18 cellular contexts compared by ENCODE assay signal in genomic region chr2:14123436-14124103, GRCh38.
DNase-seq lines count a peak whose midpoint lies in the region; ATAC-seq, FAIRE-seq and TF ChIP-seq lines count a peak whose summit lies in the region.
"Had no signal": no experiment of that assay in that cellular context is flagged by ENCODE, and none has a peak within 500 bp of the region (broad histone marks: within the 10 kb centered on the region; RNA-seq: fewer than 3 reads in every experiment).

No MANE protein-coding gene starts in this region.

- H3K4me2 ChIP-seq in HepG2 (ENCODE audit: low read depth, low read length): no peak overlapping the region

- no peak for TF ChIP-seq RAD21 in HepG2 (CRISPR knock-in tag; IDR thresholded peaks at IDR 0.05)

- no peak for TF ChIP-seq CTCF in HepG2 (CRISPR knock-in tag; IDR thresholded peaks at IDR 0.05)
- no peak for TF ChIP-seq CTCF in right lobe of liver (IDR thresholded peaks at IDR 0.05)
- no peak for TF ChIP-seq CTCF in body of pancreas (IDR thresholded peaks at IDR 0.05)

- TF ChIP-seq EP300 in HepG2 (IDR thresholded peaks at IDR 0.05; ENCODE audit: low read depth in 2 of 2, low read length in 2 of 2): no peak
- no peak for TF ChIP-seq EP300 in HepG2 (CRISPR knock-in tag; IDR thresholded peaks at IDR 0.05; ENCODE audit: borderline replicate concordance)

- no peaks in the 10 kb centered on the region for H3K79me2 ChIP-seq in HepG2 (ENCODE audit: insufficient read depth, low read length)

- no peak overlapping the region for H3K9ac ChIP-seq in HepG2 (ENCODE audit: insufficient read depth, low read depth, low read length)
- H3K9ac ChIP-seq: GM23248 had no signal

- intact Hi-C loops in HepG2 (cut with micrococcal nuclease; ENCODE audit: unreplicated experiment): no loop called here
- intact Hi-C loops in right lobe of liver (cut with DNase I): no loop called here
- intact Hi-C loops in body of pancreas (cut with DNase I): no loop called here
- intact Hi-C loops in right cardiac atrium (cut with DNase I): no loop called here

- ATAC-seq in HepG2: no peak
- ATAC-seq in right lobe of liver: no peak
- peak; percentile 18 for ATAC-seq in body of pancreas
- ATAC-seq in right cardiac atrium: no peak

- no peaks in the 10 kb centered on the region for H3K4me1 ChIP-seq in HepG2 (ENCODE audit: insufficient read depth, low read length)
- no peaks in the 10 kb centered on the region for H3K4me1 ChIP-seq in right lobe of liver
- no peaks in the 10 kb centered on the region for H3K4me1 ChIP-seq in body of pancreas
- no peaks in the 10 kb centered on the region for H3K4me1 ChIP-seq in right cardiac atrium (ENCODE audit: control insufficient read depth, insufficient read depth, low read length)
- H3K4me1 ChIP-seq: BE2C, HAP-1 had no signal

- DNase-seq in HepG2 (ENCODE audit: low spot score) (no peak), right lobe of liver (no peak), body of pancreas (no peak), renal cortical epithelial cell (ENCODE audit: low read depth) (peak; percentile 30), NCI-H2107 (lab: John Stamatoyannopoulos, UW) (no peak), right cardiac atrium (no peak)
- DNase-seq: ACHN; BE2C; C1 segment of cervical spinal cord; CD4-positive, alpha-beta T cell; DMS153; DMS79; GDM1; GM23248 had no signal

- 35% methylated on average over 6 of the region's 6 CpGs for WGBS in HepG2 (ENCODE audit: low lambda C conversion rate)
- WGBS in right lobe of liver (ENCODE audit: insufficient coverage, low coverage, low lambda C conversion rate, missing lambda C conversion rate): 57% methylated on average over 6 of the region's 6 CpGs
- 72 to 79% methylated on average over 6 of the region's 6 CpGs for WGBS in body of pancreas, 2 donors
- 85% methylated on average over 6 of the region's 6 CpGs for WGBS in right cardiac atrium

- POLR2A ChIA-PET in HepG2 (lab: Yijun Ruan, JAX): no interaction called here

- no peak for FAIRE-seq in HepG2 (lab: Jason Lieb, UNC)
- FAIRE-seq: A204.1, GM12892, GM18507 had no signal

- H3K27me3 ChIP-seq in HepG2 (ENCODE audit: control insufficient read depth in 1 of 2, insufficient read depth in 2 of 2, low read length in 2 of 2): no peaks in the 10 kb centered on the region
- H3K27me3 ChIP-seq in right lobe of liver: no peaks in the 10 kb centered on the region
- no peaks in the 10 kb centered on the region for H3K27me3 ChIP-seq in body of pancreas
- no peaks in the 10 kb centered on the region for H3K27me3 ChIP-seq in right cardiac atrium (ENCODE audit: control insufficient read depth, insufficient read depth)
- H3K27me3 ChIP-seq: BE2C had no signal

- peaks cover 34% of the 10 kb centered on the region for H3K9me3 ChIP-seq in HepG2 (ENCODE audit: low read length)
- H3K9me3 ChIP-seq in right lobe of liver: no peaks in the 10 kb centered on the region
- no peaks in the 10 kb centered on the region for H3K9me3 ChIP-seq in body of pancreas
- no peaks in the 10 kb centered on the region for H3K9me3 ChIP-seq in right cardiac atrium (ENCODE audit: control insufficient read depth, low read length)
- H3K9me3 ChIP-seq: BE2C, HAP-1 had no signal

- H3K27ac ChIP-seq in HepG2 (ENCODE audit: extremely low read length, insufficient read depth, low read length) (no peak overlapping the region), right lobe of liver (no peak overlapping the region), body of pancreas (no peak overlapping the region), right cardiac atrium (ENCODE audit: low read length) (no peak overlapping the region)
- H3K27ac ChIP-seq: GM23248 had no signal

- H2AFZ ChIP-seq in HepG2 (ENCODE audit: low read length): no peak overlapping the region
- H2AFZ ChIP-seq: GM23248 had no signal

- H3K4me3 ChIP-seq in HepG2 (replicated peaks in 1 of 3; ENCODE audit: insufficient read depth in 1 of 3, low read depth in 2 of 3, low read length in 3 of 3): no peak overlapping the region
- H3K4me3 ChIP-seq in right lobe of liver: no peak overlapping the region
- no peak overlapping the region for H3K4me3 ChIP-seq in body of pancreas
- H3K4me3 ChIP-seq in right cardiac atrium (ENCODE audit: low read length): no peak overlapping the region
- H3K4me3 ChIP-seq: GM23248, HAP-1 had no signal

- no peak for TF ChIP-seq POLR2A in HepG2 (IDR thresholded peaks at IDR 0.05; ENCODE audit: insufficient read depth in 1 of 2, low read depth in 2 of 2, low read length in 2 of 2)
- no peak for TF ChIP-seq POLR2A in right lobe of liver (IDR thresholded peaks at IDR 0.05)
- TF ChIP-seq POLR2A in body of pancreas (IDR thresholded peaks at IDR 0.05): no peak

- H3K36me3 ChIP-seq in HepG2 (replicated peaks in 1 of 2; ENCODE audit: control insufficient read depth in 1 of 2, insufficient read depth in 2 of 2, low read length in 2 of 2): no peaks in the 10 kb centered on the region
- H3K36me3 ChIP-seq in right lobe of liver: no peaks in the 10 kb centered on the region
- no peaks in the 10 kb centered on the region for H3K36me3 ChIP-seq in body of pancreas (replicated peaks in 1 of 2; ENCODE audit: insufficient read depth in 1 of 2, low read depth in 2 of 2)
- H3K36me3 ChIP-seq: BE2C, HAP-1 had no signal

- BruUV-seq in HepG2 (replicated peaks; lab: Mats Ljungman, UMichigan): no TSS peak

- in situ Hi-C loops in HepG2 (cut with HindIII; ENCODE audit: extremely low pct_ligation_motif_present, low pct_unique_long_range_greater_than_20kb): no loop called here

- CTCF ChIA-PET in HepG2 (lab: Yijun Ruan, JAX; ENCODE audit: low intra/inter-chr PET ratio, low total read pairs): no interaction called here

- no peaks in the 10 kb centered on the region for H4K20me1 ChIP-seq in HepG2 (ENCODE audit: insufficient read depth, low read length)

TF ChIP-seq in HepG2, 621 proteins besides CTCF, POLR2A, EP300 and RAD21:
- TF ChIP-seq ZNF609 (CRISPR knock-in tag; IDR thresholded peaks at IDR 0.05; ENCODE audit: borderline replicate concordance) (no peak), NKX3-1 (CRISPR knock-in tag; IDR thresholded peaks at IDR 0.05) (no peak), TFE3 (CRISPR knock-in tag; IDR thresholded peaks at IDR 0.05) (no peak), CERS6 (CRISPR knock-in tag; IDR thresholded peaks at IDR 0.05) (no peak), FOXK1 (CRISPR knock-in tag; IDR thresholded peaks at IDR 0.05; ENCODE audit: borderline replicate concordance, low read depth) (no peak), CEBPB (IDR thresholded peaks at IDR 0.05; ENCODE audit: borderline replicate concordance, low read depth, low read length) (peak; percentile 35; the same call in 1 of the 2 replicates), GLI4 (CRISPR knock-in tag; IDR thresholded peaks at IDR 0.05; ENCODE audit: borderline replicate concordance) (no peak), ZNF501 (CRISPR knock-in tag; IDR thresholded peaks at IDR 0.05) (no peak)
